Comparison of ENCODE assay signal across 10 cellular contexts in genomic region chr3:111980716-111981456, GRCh38. TPM values are rescaled to one million over a fixed set of nuclear protein-coding genes. Genes with fewer than 3 reads are reported as not detected.
A peak's percentile ranks its signal among the peaks of the same experiment; 100 is the strongest.
DNase-seq lines count a peak whose midpoint lies in the region; ATAC-seq, FAIRE-seq and TF ChIP-seq lines count a peak whose summit lies in the region.
"Had no signal": no experiment of that assay in that cellular context is flagged by ENCODE, and none has a peak within 500 bp of the region (broad histone marks: within the 10 kb centered on the region; RNA-seq: fewer than 3 reads in every experiment).

No MANE protein-coding gene starts in this region.

- peaks cover 36% of the 10 kb centered on the region for H3K4me1 ChIP-seq in CD4-positive, CD25-positive, alpha-beta regulatory T cell (ENCODE audit: control insufficient read depth, insufficient read depth, low read length, poor library complexity, severe bottlenecking)
- H3K4me1 ChIP-seq in OCI-LY3 (ENCODE audit: low read length) = peaks cover 14% of the 10 kb centered on the region
- H3K4me1 ChIP-seq in astrocyte (ENCODE audit: insufficient read depth, low read length) = no peaks in the 10 kb centered on the region
- peaks cover 24% of the 10 kb centered on the region for H3K4me1 ChIP-seq in neural progenitor cell

- H3K9me3 Mint-ChIP-seq in CD4-positive, CD25-positive, alpha-beta regulatory T cell = no peaks in the 10 kb centered on the region
- H3K9me3 Mint-ChIP-seq in astrocyte (ENCODE audit: unreplicated experiment) (no peaks in the 10 kb centered on the region), neural progenitor cell (no peaks in the 10 kb centered on the region)

- H3K4me2 ChIP-seq in OCI-LY3 (ENCODE audit: low read length) (peak overlapping the region; percentile 80; the same call in 1 of the 2 replicates), astrocyte (ENCODE audit: low read length) (peak overlapping the region; percentile 82), neural progenitor cell (peak overlapping the region; percentile 90)

- H2AFZ ChIP-seq in OCI-LY3 (ENCODE audit: low read depth, low read length) = no peak overlapping the region
- no peak overlapping the region for H2AFZ ChIP-seq in astrocyte (ENCODE audit: low read depth, low read length)
- no peak overlapping the region for H2AFZ ChIP-seq in neural progenitor cell (replicated peaks)

- H3F3A ChIP-seq in neural progenitor cell (ENCODE audit: low read depth) = peaks cover 14% of the 10 kb centered on the region

- no peaks in the 10 kb centered on the region for H3K9me3 ChIP-seq in CD4-positive, CD25-positive, alpha-beta regulatory T cell (ENCODE audit: control insufficient read depth in 2 of 2, low read length in 2 of 2)
- H3K9me3 ChIP-seq in OCI-LY3 (ENCODE audit: insufficient read depth, low read length) (no peaks in the 10 kb centered on the region), astrocyte (ENCODE audit: insufficient read depth, low read depth, low read length) (no peaks in the 10 kb centered on the region), neural progenitor cell (ENCODE audit: low read depth) (no peaks in the 10 kb centered on the region)
- H3K9me3 ChIP-seq: gastroesophageal sphincter had no signal

- peaks cover 46 to 68% (median 59%) of the 10 kb centered on the region in 4 donors for H3K4me1 Mint-ChIP-seq in CD4-positive, CD25-positive, alpha-beta regulatory T cell
- no peaks in the 10 kb centered on the region for H3K4me1 Mint-ChIP-seq in astrocyte (ENCODE audit: low read depth, unreplicated experiment)
- H3K4me1 Mint-ChIP-seq in neural progenitor cell = peaks cover 27% of the 10 kb centered on the region

- peaks cover 4% of the 10 kb centered on the region for H3K36me3 ChIP-seq in CD4-positive, CD25-positive, alpha-beta regulatory T cell (ENCODE audit: control insufficient read depth, insufficient read depth, low read length)
- H3K36me3 ChIP-seq in OCI-LY3 (replicated peaks; ENCODE audit: low read depth, low read length) (peaks cover 16% of the 10 kb centered on the region), astrocyte (ENCODE audit: insufficient read depth, low read length) (peaks cover 8% of the 10 kb centered on the region), neural progenitor cell (peaks cover 4% of the 10 kb centered on the region)
- H3K36me3 ChIP-seq: gastroesophageal sphincter had no signal

- no peak overlapping the region for H3K27ac ChIP-seq in CD4-positive, CD25-positive, alpha-beta regulatory T cell (ENCODE audit: insufficient read depth, low read length, poor library complexity, severe bottlenecking)
- H3K27ac ChIP-seq in OCI-LY3 (ENCODE audit: low read length) = no peak overlapping the region
- H3K27ac ChIP-seq in astrocyte (ENCODE audit: low read depth, low read length) = no peak overlapping the region
- no peak overlapping the region for H3K27ac ChIP-seq in neural progenitor cell
- H3K27ac ChIP-seq: gastroesophageal sphincter had no signal

- DNase-seq in CD4-positive, CD25-positive, alpha-beta regulatory T cell = no peak
- DNase-seq in astrocyte (ENCODE audit: low read depth) = no peak
- no peak for DNase-seq in neural progenitor cell (ENCODE audit: low spot score)
- DNase-seq in NCI-H510A (lab: John Stamatoyannopoulos, UW) = no peak
- no peak for DNase-seq in H4 (ENCODE audit: low spot score)
- no peak for DNase-seq in germinal center (ENCODE audit: low spot score)
- DNase-seq: NCI-H524 had no signal

- no peaks in the 10 kb centered on the region for H3K27me3 ChIP-seq in CD4-positive, CD25-positive, alpha-beta regulatory T cell (ENCODE audit: control insufficient read depth, insufficient read depth, low read length)
- H3K27me3 ChIP-seq in OCI-LY3 (ENCODE audit: low read depth, low read length) (no peaks in the 10 kb centered on the region), astrocyte (ENCODE audit: insufficient read depth, low read length) (no peaks in the 10 kb centered on the region), neural progenitor cell (peaks cover 5% of the 10 kb centered on the region)
- H3K27me3 ChIP-seq: gastroesophageal sphincter had no signal

- H3K4me3 ChIP-seq in CD4-positive, CD25-positive, alpha-beta regulatory T cell (ENCODE audit: low read depth, low read length) = peak overlapping the region; percentile 99
- H3K4me3 ChIP-seq in OCI-LY3 (ENCODE audit: low read length) (peak overlapping the region; percentile 89; the same call in 1 of the 2 replicates), astrocyte (ENCODE audit: insufficient read depth, low read depth, low read length) (peak overlapping the region; percentile 79), neural progenitor cell (peak overlapping the region; percentile 79)

- ATAC-seq in CD4-positive, CD25-positive, alpha-beta regulatory T cell (ENCODE audit: low read depth in 2 of 2) = no peak
- ATAC-seq in HG02970 (IDR thresholded peaks at IDR 0.05; ENCODE audit: low FRiP score, unreplicated experiment) = no peak
- ATAC-seq: gastroesophageal sphincter had no signal

- H3K4me3 Mint-ChIP-seq in CD4-positive, CD25-positive, alpha-beta regulatory T cell = peak overlapping the region; percentile 95 to 97 (median 96)
- peak overlapping the region; percentile 91 for H3K4me3 Mint-ChIP-seq in astrocyte (ENCODE audit: unreplicated experiment)
- peak overlapping the region; percentile 94 for H3K4me3 Mint-ChIP-seq in neural progenitor cell

- no peak for FAIRE-seq in astrocyte (lab: Jason Lieb, UNC)

- H3K9ac ChIP-seq in OCI-LY3 (ENCODE audit: low read length) (no peak overlapping the region), astrocyte (ENCODE audit: low read length) (no peak overlapping the region), neural progenitor cell (no peak overlapping the region)

- peaks cover 7% of the 10 kb centered on the region for H3K27me3 Mint-ChIP-seq in CD4-positive, CD25-positive, alpha-beta regulatory T cell
- H3K27me3 Mint-ChIP-seq in astrocyte (ENCODE audit: low read depth, unreplicated experiment) (no peaks in the 10 kb centered on the region), neural progenitor cell (ENCODE audit: insufficient read depth, low read depth) (no peaks in the 10 kb centered on the region)

- TF ChIP-seq CTCF in OCI-LY3 (IDR thresholded peaks at IDR 0.05; ENCODE audit: low read depth, low read length) (no peak), astrocyte (IDR thresholded peaks at IDR 0.05; ENCODE audit: insufficient read depth, low read depth, low read length) (no peak), neural progenitor cell (IDR thresholded peaks at IDR 0.05) (no peak)

- peaks cover 11% of the 10 kb centered on the region for H3K36me3 Mint-ChIP-seq in CD4-positive, CD25-positive, alpha-beta regulatory T cell
- H3K36me3 Mint-ChIP-seq in astrocyte (ENCODE audit: low read depth, unreplicated experiment) = no peaks in the 10 kb centered on the region
- peaks cover 14% of the 10 kb centered on the region for H3K36me3 Mint-ChIP-seq in neural progenitor cell

- no peaks in the 10 kb centered on the region; the same call in 1 of the 2 replicates for H4K20me1 ChIP-seq in OCI-LY3 (ENCODE audit: insufficient read depth, low read length)
- no peaks in the 10 kb centered on the region for H4K20me1 ChIP-seq in astrocyte (ENCODE audit: insufficient read depth, low read length)
- peaks cover 7% of the 10 kb centered on the region for H4K20me1 ChIP-seq in neural progenitor cell (ENCODE audit: low read depth)

- peaks cover 47% of the 10 kb centered on the region for H3K79me2 ChIP-seq in OCI-LY3 (ENCODE audit: low read length)
- H3K79me2 ChIP-seq in astrocyte (ENCODE audit: insufficient read depth, low read length) = peaks cover 66% of the 10 kb centered on the region
- H3K79me2 ChIP-seq in neural progenitor cell (ENCODE audit: low read depth) = peaks cover 53% of the 10 kb centered on the region

- H3K27ac Mint-ChIP-seq in CD4-positive, CD25-positive, alpha-beta regulatory T cell = peak overlapping the region; percentile 32 to 95 (median 60)
- H3K27ac Mint-ChIP-seq in astrocyte (ENCODE audit: unreplicated experiment) (no peak overlapping the region), neural progenitor cell (no peak overlapping the region)

RNA-seq across cellular contexts. Expression of gene ABHD10, which starts 2.1 kb away (rescaled TPM):
- 18.8 TPM for total RNA-seq in CD4-positive, CD25-positive, alpha-beta regulatory T cell
- 10 to 100 TPM; 23.1 to 37.2 (median 35.1) TPM for polyA plus RNA-seq in CD4-positive, CD25-positive, alpha-beta regulatory T cell
- total RNA-seq in astrocyte (26.6 and 28.6 TPM in 2 replicates), neural progenitor cell (ENCODE audit: low replicate concordance) (41.3 and 82.9 TPM in 2 replicates)
- total RNA-seq in H4 (2014; rRNA removed; shearing (Covaris generic)) = 34.1 and 44.1 TPM in 2 replicates

RNA-seq across cellular contexts. Expression of gene TAGLN3, which starts 17.8 kb away (rescaled TPM):
- not detected for total RNA-seq in CD4-positive, CD25-positive, alpha-beta regulatory T cell
- not detected for polyA plus RNA-seq in CD4-positive, CD25-positive, alpha-beta regulatory T cell
- 7.9 and 8.7 TPM in 2 replicates for total RNA-seq in astrocyte
- total RNA-seq in neural progenitor cell (ENCODE audit: low replicate concordance) = 46.6 and 51.2 TPM in 2 replicates
- total RNA-seq in H4 (2014; rRNA removed; shearing (Covaris generic)) = not detected in 2 replicates

RNA-seq across cellular contexts. Expression of gene TMPRSS7, which starts 53.6 kb away (rescaled TPM):
- not detected for total RNA-seq in CD4-positive, CD25-positive, alpha-beta regulatory T cell
- polyA plus RNA-seq in CD4-positive, CD25-positive, alpha-beta regulatory T cell = not detected
- total RNA-seq in astrocyte (not detected in 2 replicates), neural progenitor cell (ENCODE audit: low replicate concordance) (not detected in 2 replicates)
- total RNA-seq in H4 (2014; rRNA removed; shearing (Covaris generic)) = 0.12 TPM in 1 of 2 replicates, not detected in the other
- total RNA-seq: gastroesophageal sphincter had no signal

Comparison
In these comparisons a context has a peak if more than half of its experiments do, and no peak if none do; other contexts are left out.
1. H3K27ac Mint-ChIP-seq: peak in CD4-positive, CD25-positive, alpha-beta regulatory T cell (3 of 3); none in astrocyte (single experiment) and neural progenitor cell (single experiment).
2. Peak in every context shown above with its lines, with median percentiles within 50 percentile points of each other: H3K4me3 ChIP-seq, H3K4me3 Mint-ChIP-seq and H3K4me2 ChIP-seq.